In genomic region chr18:60246606-60247005, GRCh38 we compare ENCODE assay signal across 13 cellular contexts.
A peak's percentile ranks its signal among the peaks of the same experiment; 100 is the strongest.
DNase-seq lines count a peak whose midpoint lies in the region; ATAC-seq lines count a peak whose summit lies in the region.
"Had no signal": no experiment of that assay in that cellular context is flagged by ENCODE, and none has a peak within 500 bp of the region (broad histone marks: within the 10 kb centered on the region; RNA-seq: fewer than 3 reads in every experiment).

No MANE protein-coding gene starts in this region.

- H3K36me3 Mint-ChIP-seq in stimulated activated effector memory CD8-positive, alpha-beta T cell treated with anti-CD3 and anti-CD28 coated beads, Interleukin-12 subunit alpha, Interleukin-12 subunit beta, amount 100 ng/mL, for 72 hours, result no peaks in the 10 kb centered on the region
- H3K36me3 Mint-ChIP-seq: CD4-positive, CD25-positive, alpha-beta regulatory T cell had no signal

- H3K9me3 Mint-ChIP-seq in stimulated activated naive CD8-positive, alpha-beta T cell treated with anti-CD3 and anti-CD28 coated beads, Interleukin-15, amount 100 ng/mL, for 72 hours, result no peaks in the 10 kb centered on the region
- peaks cover 8% of the 10 kb centered on the region for H3K9me3 Mint-ChIP-seq in stimulated activated effector memory CD8-positive, alpha-beta T cell treated with anti-CD3 and anti-CD28 coated beads, Interleukin-12 subunit alpha, Interleukin-12 subunit beta, amount 100 ng/mL, for 72 hours

- no peak overlapping the region for H3K4me3 Mint-ChIP-seq in stimulated activated naive CD8-positive, alpha-beta T cell treated with anti-CD3 and anti-CD28 coated beads, Interleukin-15, amount 100 ng/mL, for 72 hours
- H3K4me3 Mint-ChIP-seq in stimulated activated effector memory CD8-positive, alpha-beta T cell treated with anti-CD3 and anti-CD28 coated beads, Interleukin-12 subunit alpha, Interleukin-12 subunit beta, amount 100 ng/mL, for 72 hours, result no peak overlapping the region
- H3K4me3 Mint-ChIP-seq: CD4-positive, CD25-positive, alpha-beta regulatory T cell had no signal

- H3K4me1 Mint-ChIP-seq in stimulated activated naive CD8-positive, alpha-beta T cell treated with anti-CD3 and anti-CD28 coated beads, Interleukin-15, amount 100 ng/mL, for 72 hours, result no peaks in the 10 kb centered on the region
- H3K4me1 Mint-ChIP-seq in stimulated activated effector memory CD8-positive, alpha-beta T cell treated with anti-CD3 and anti-CD28 coated beads, Interleukin-12 subunit alpha, Interleukin-12 subunit beta, amount 100 ng/mL, for 72 hours, result no peaks in the 10 kb centered on the region
- H3K4me1 Mint-ChIP-seq: CD4-positive, CD25-positive, alpha-beta regulatory T cell had no signal

- DNase-seq in OCI-M1 (lab: John Stamatoyannopoulos, UW), result peak; percentile 75
- DNase-seq in stimulated activated naive CD8-positive, alpha-beta T cell treated with anti-CD3 and anti-CD28 coated beads, Interleukin-15, amount 100 ng/mL, for 72 hours, result no peak
- DNase-seq in DMS53 treated with DMSO at 0.1 percent for 48 hours (lab: John Stamatoyannopoulos, UW; ENCODE audit: unreplicated experiment), result no peak
- no peak for DNase-seq in stimulated activated effector memory CD8-positive, alpha-beta T cell treated with anti-CD3 and anti-CD28 coated beads, Interleukin-12 subunit alpha, Interleukin-12 subunit beta, amount 100 ng/mL, for 72 hours (ENCODE audit: low spot score in 2 of 2)
- DNase-seq in cerebellar nuclear complex (lab: John Stamatoyannopoulos, UW), result no peak
- DNase-seq: amniotic stem cell; CD4-positive, CD25-positive, alpha-beta regulatory T cell; effector memory CD4-positive, alpha-beta T cell; IMR-90; NCI-H524 treated with DMSO at 0.1 percent for 48 hours had no signal

- H3K27me3 Mint-ChIP-seq in stimulated activated naive CD8-positive, alpha-beta T cell treated with anti-CD3 and anti-CD28 coated beads, Interleukin-15, amount 100 ng/mL, for 72 hours, result peaks cover 6% of the 10 kb centered on the region
- H3K27me3 Mint-ChIP-seq: CD4-positive, CD25-positive, alpha-beta regulatory T cell had no signal

- no peak overlapping the region for H3K27ac Mint-ChIP-seq in stimulated activated naive CD8-positive, alpha-beta T cell treated with anti-CD3 and anti-CD28 coated beads, Interleukin-15, amount 100 ng/mL, for 72 hours
- H3K27ac Mint-ChIP-seq in stimulated activated effector memory CD8-positive, alpha-beta T cell treated with anti-CD3 and anti-CD28 coated beads, Interleukin-12 subunit alpha, Interleukin-12 subunit beta, amount 100 ng/mL, for 72 hours, result no peak overlapping the region
- H3K27ac Mint-ChIP-seq: CD4-positive, CD25-positive, alpha-beta regulatory T cell had no signal

- ATAC-seq in GM18867 (IDR thresholded peaks at IDR 0.05; ENCODE audit: unreplicated experiment) (peak; percentile 74), GM21576 (IDR thresholded peaks at IDR 0.05; ENCODE audit: unreplicated experiment) (peak; percentile 72), HG03135 (IDR thresholded peaks at IDR 0.05; ENCODE audit: unreplicated experiment) (peak; percentile 52)
- no peak for ATAC-seq in stimulated activated naive CD8-positive, alpha-beta T cell treated with anti-CD3 and anti-CD28 coated beads, Interleukin-15, amount 100 ng/mL, for 72 hours
- ATAC-seq in stimulated activated effector memory CD8-positive, alpha-beta T cell treated with anti-CD3 and anti-CD28 coated beads, Interleukin-12 subunit alpha, Interleukin-12 subunit beta, amount 100 ng/mL, for 72 hours, result no peak

Comparison
In these comparisons a context has a peak if more than half of its experiments do, and no peak if none do; other contexts are left out.
1. ATAC-seq: peak in GM18867 (single experiment), GM21576 (single experiment) and HG03135 (single experiment); none in stimulated activated naive CD8-positive, alpha-beta T cell treated with anti-CD3 and anti-CD28 coated beads, Interleukin-15, amount 100 ng/mL, for 72 hours (single experiment) and stimulated activated effector memory CD8-positive, alpha-beta T cell treated with anti-CD3 and anti-CD28 coated beads, Interleukin-12 subunit alpha, Interleukin-12 subunit beta, amount 100 ng/mL, for 72 hours (single experiment).